In the genomic region with DNA sequence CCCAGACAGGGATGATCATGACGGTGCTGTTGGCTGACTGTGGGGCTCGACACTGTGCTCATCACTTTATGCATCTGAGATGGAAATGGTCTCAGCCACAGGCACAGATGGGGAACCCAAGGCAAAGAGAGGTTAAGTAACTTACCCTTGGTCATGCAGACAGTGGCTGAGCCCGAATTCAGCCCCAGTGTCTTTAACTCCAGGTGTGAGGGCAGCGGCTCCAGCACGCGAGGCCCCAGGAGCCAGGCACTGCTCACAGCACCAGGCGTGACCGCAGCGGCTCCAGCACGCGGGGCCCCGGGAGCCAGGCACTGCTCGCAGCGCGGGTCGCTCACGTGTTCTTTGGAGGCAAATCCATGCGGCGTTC, we compare ENCODE assay signal across 20 cellular contexts. TPM values are rescaled to one million over a fixed set of nuclear protein-coding genes. Genes with fewer than 3 reads are reported as not detected.
DNase-seq lines count a peak whose midpoint lies in the region; ATAC-seq and TF ChIP-seq lines count a peak whose summit lies in the region.
"Had no signal": no experiment of that assay in that cellular context is flagged by ENCODE, and none has a peak within 500 bp of the region (broad histone marks: within the 10 kb centered on the region; RNA-seq: fewer than 3 reads in every experiment).

No MANE protein-coding gene starts in this region.

- ATAC-seq in Right ventricle myocardium inferior (no peak), upper lobe of right lung (no peak), GM21390 (IDR thresholded peaks at IDR 0.05; ENCODE audit: unreplicated experiment) (no peak)

- peak overlapping the region; percentile 81 for H3K27ac ChIP-seq in neutrophil
- H3K27ac ChIP-seq in upper lobe of right lung: no peak overlapping the region
- H3K27ac ChIP-seq: Peyer's patch had no signal

- TF ChIP-seq CTCF in neutrophil (IDR thresholded peaks at IDR 0.05) (no peak), upper lobe of right lung (IDR thresholded peaks at IDR 0.05) (no peak)

- H3K9me3 ChIP-seq in neutrophil (no peaks in the 10 kb centered on the region), upper lobe of right lung (no peaks in the 10 kb centered on the region)
- H3K9me3 ChIP-seq: Peyer's patch had no signal

- H3K36me3 ChIP-seq in neutrophil: no peaks in the 10 kb centered on the region
- H3K36me3 ChIP-seq in upper lobe of right lung: no peaks in the 10 kb centered on the region
- H3K36me3 ChIP-seq: Peyer's patch had no signal

- H3K4me3 ChIP-seq in neutrophil (ENCODE audit: low read depth in 1 of 2, low read length in 1 of 2): no peak overlapping the region
- no peak overlapping the region for H3K4me3 ChIP-seq in upper lobe of right lung
- H3K4me3 ChIP-seq: Peyer's patch had no signal

- H3K4me1 ChIP-seq in neutrophil (ENCODE audit: control insufficient read depth in 1 of 2, insufficient read depth in 1 of 2, low read depth in 1 of 2, low read length in 1 of 2) (peaks cover 67% of the 10 kb centered on the region in 2 experiments), upper lobe of right lung (peaks cover 4% of the 10 kb centered on the region)
- H3K4me1 ChIP-seq: Peyer's patch had no signal

- H3K27me3 ChIP-seq in neutrophil (no peaks in the 10 kb centered on the region), upper lobe of right lung (no peaks in the 10 kb centered on the region)
- H3K27me3 ChIP-seq: Peyer's patch had no signal

- DNase-seq in cardiac septum (ENCODE audit: low spot score): peak; percentile 56
- DNase-seq in Right ventricle myocardium inferior (ENCODE audit: missing footprints): no peak
- peak; percentile 19 for DNase-seq in left kidney (ENCODE audit: low read depth, low spot score)
- DNase-seq in upper lobe of right lung: peak; percentile 59
- no peak for DNase-seq in NOMO-1 treated with DMSO at 0.1 percent for 48 hours (lab: John Stamatoyannopoulos, UW; ENCODE audit: unreplicated experiment)
- DNase-seq in T-helper 2 cell: no peak
- DNase-seq: ACHN, AML-193, COR-L47, Karpas-422, MM.1S, NCI-H1092 treated with DMSO at 0.1 percent for 48 hours, NCI-H1694, NCI-H2107, NCI-H2227 treated with DMSO at 0.1 percent for 48 hours, NCI-H524 treated with DMSO at 0.1 percent for 48 hours, SHP77 treated with DMSO at 0.1 percent for 48 hours had no signal

- intact Hi-C loops in cardiac septum (cut with DNase I) (no loop called here), Right ventricle myocardium inferior (cut with DNase I) (no loop called here), upper lobe of right lung (cut with DNase I) (no loop called here)

RNA-seq across cellular contexts. Expression of gene FCN1, which starts 45.3 kb away (rescaled TPM):
- total RNA-seq in cardiac septum: 5.3 TPM
- total RNA-seq in Right ventricle myocardium inferior: 5.7 TPM
- total RNA-seq in upper lobe of right lung: 63.0 TPM

Comparison
In these comparisons a context has a peak if more than half of its experiments do, and no peak if none do; other contexts are left out.
1. DNase-seq: peak in cardiac septum (single experiment), left kidney (single experiment) and upper lobe of right lung (single experiment); none in Right ventricle myocardium inferior (single experiment), NOMO-1 treated with DMSO at 0.1 percent for 48 hours (single experiment) and T-helper 2 cell (0 of 5).